13 cellular contexts compared by ENCODE assay signal in genomic region chr9:18472915-18473314, GRCh38. TPM values are rescaled to one million over a fixed set of nuclear protein-coding genes. Genes with fewer than 3 reads are reported as not detected.
DNase-seq lines count a peak whose midpoint lies in the region; ATAC-seq and TF ChIP-seq lines count a peak whose summit lies in the region.
"Had no signal": no experiment of that assay in that cellular context is flagged by ENCODE, and none has a peak within 500 bp of the region (broad histone marks: within the 10 kb centered on the region; RNA-seq: fewer than 3 reads in every experiment).

No MANE protein-coding gene starts in this region.

- H3K27ac Mint-ChIP-seq in WTC11 (0 out of 2 replicates have a peak overlapping the region, but pooled peaks have one; percentile 18), T-helper 17 cell (no peak overlapping the region)
- H3K27ac Mint-ChIP-seq: CD4-positive, alpha-beta T cell; progenitor cell of endocrine pancreas had no signal

- H3K4me3 Mint-ChIP-seq in WTC11: peak overlapping the region; percentile 60
- H3K4me3 Mint-ChIP-seq in T-helper 17 cell: no peak overlapping the region
- H3K4me3 Mint-ChIP-seq: CD4-positive, alpha-beta T cell had no signal

- H3K4me1 Mint-ChIP-seq in WTC11 (peaks cover 50% of the 10 kb centered on the region), T-helper 17 cell (no peaks in the 10 kb centered on the region)

- H3K9me3 Mint-ChIP-seq in WTC11: peaks cover 15% of the 10 kb centered on the region
- H3K9me3 Mint-ChIP-seq: CD4-positive, alpha-beta T cell had no signal

- no peaks in the 10 kb centered on the region for H3K9me3 ChIP-seq in T-helper 17 cell (ENCODE audit: control insufficient read depth, low read length, poor library complexity, severe bottlenecking)
- H3K9me3 ChIP-seq: lower lobe of right lung had no signal

- ATAC-seq in WTC11 (no peak), left cardiac atrium (peak; percentile 56 to 71), T-helper 17 cell (no peak)
- ATAC-seq: lower lobe of right lung had no signal

- no peak for TF ChIP-seq CTCF in HFF-Myc (IDR thresholded peaks at IDR 0.05; ENCODE audit: low read depth, low read length, missing control alignments)
- TF ChIP-seq CTCF in WTC11 (IDR thresholded peaks at IDR 0.05): no peak

- CTCF ChIA-PET in WTC11 (lab: Charles Lee): interaction anchor here (1.6 kb wide), 1 partner anchor 30 kb away, joined by 8 read pairs; no protein-coding TSS in a partner anchor

- H3K36me3 Mint-ChIP-seq in WTC11 (peaks cover 8% of the 10 kb centered on the region), T-helper 17 cell (ENCODE audit: low read depth) (no peaks in the 10 kb centered on the region)

- DNase-seq in HFF-Myc (ENCODE audit: extremely low read depth, low read depth) (no peak), WTC11 (ENCODE audit: low spot score) (no peak), left cardiac atrium (peak; percentile 42), retina (peak; percentile 35), GDM1 (lab: John Stamatoyannopoulos, UW) (no peak), T-helper 17 cell (no peak)
- DNase-seq in activated CD4-positive, alpha-beta T cell treated with anti-CD3 and anti-CD28 coated beads, Interleukin-2, amount 50 U/mL, for 1 hour: no peak
- no peak for DNase-seq in activated effector memory CD4-positive, alpha-beta T cell treated with anti-CD3 and anti-CD28 coated beads, Interleukin-2, amount 50 U/mL, for 16 hours
- DNase-seq: CD4-positive, alpha-beta T cell; central memory CD4-positive, alpha-beta T cell; lower lobe of right lung; NCI-H1417 had no signal

- POLR2A ChIA-PET in WTC11 (lab: Charles Lee): no interaction called here

- H3K27me3 Mint-ChIP-seq in WTC11 (ENCODE audit: low read depth) (no peaks in the 10 kb centered on the region), T-helper 17 cell (peaks cover 22% of the 10 kb centered on the region)

- H3K4me3 ChIP-seq in HFF-Myc (replicated peaks; ENCODE audit: low read depth, low read length): peak overlapping the region; percentile 58

- intact Hi-C loops in left cardiac atrium (cut with DNase I): no loop called here

TF ChIP-seq in WTC11, 78 proteins besides CTCF, POLR2A, EP300 and RAD21:
- no peak for TF ChIP-seq ZNF138 (CRISPR knock-in tag; conservative IDR thresholded peaks at IDR 0.05)
- TF ChIP-seq TCF7 (CRISPR knock-in tag; IDR thresholded peaks at IDR 0.05; ENCODE audit: low read depth): no peak
- no peak for TF ChIP-seq ZNF512 (CRISPR knock-in tag; IDR thresholded peaks at IDR 0.05; ENCODE audit: borderline replicate concordance)
- no peak for TF ChIP-seq NR3C1 (CRISPR knock-in tag; conservative IDR thresholded peaks at IDR 0.05; ENCODE audit: low read depth)
- TF ChIP-seq, protein P1, sequence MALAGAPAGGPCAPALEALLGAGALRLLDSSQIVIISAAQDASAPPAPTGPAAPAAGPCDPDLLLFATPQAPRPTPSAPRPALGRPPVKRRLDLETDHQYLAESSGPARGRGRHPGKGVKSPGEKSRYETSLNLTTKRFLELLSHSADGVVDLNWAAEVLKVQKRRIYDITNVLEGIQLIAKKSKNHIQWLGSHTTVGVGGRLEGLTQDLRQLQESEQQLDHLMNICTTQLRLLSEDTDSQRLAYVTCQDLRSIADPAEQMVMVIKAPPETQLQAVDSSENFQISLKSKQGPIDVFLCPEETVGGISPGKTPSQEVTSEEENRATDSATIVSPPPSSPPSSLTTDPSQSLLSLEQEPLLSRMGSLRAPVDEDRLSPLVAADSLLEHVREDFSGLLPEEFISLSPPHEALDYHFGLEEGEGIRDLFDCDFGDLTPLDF (CRISPR knock-in tag; IDR thresholded peaks at IDR 0.05): no peak
- no peak for TF ChIP-seq TP53 (CRISPR knock-in tag; IDR thresholded peaks at IDR 0.05)
- no peak for TF ChIP-seq FOXP1 (CRISPR knock-in tag; IDR thresholded peaks at IDR 0.05; ENCODE audit: borderline replicate concordance)
- no peak for TF ChIP-seq GABPB1 (CRISPR knock-in tag; IDR thresholded peaks at IDR 0.05)
- no peak for TF ChIP-seq SOX15 (CRISPR knock-in tag; IDR thresholded peaks at IDR 0.05)
- TF ChIP-seq, protein P2, sequence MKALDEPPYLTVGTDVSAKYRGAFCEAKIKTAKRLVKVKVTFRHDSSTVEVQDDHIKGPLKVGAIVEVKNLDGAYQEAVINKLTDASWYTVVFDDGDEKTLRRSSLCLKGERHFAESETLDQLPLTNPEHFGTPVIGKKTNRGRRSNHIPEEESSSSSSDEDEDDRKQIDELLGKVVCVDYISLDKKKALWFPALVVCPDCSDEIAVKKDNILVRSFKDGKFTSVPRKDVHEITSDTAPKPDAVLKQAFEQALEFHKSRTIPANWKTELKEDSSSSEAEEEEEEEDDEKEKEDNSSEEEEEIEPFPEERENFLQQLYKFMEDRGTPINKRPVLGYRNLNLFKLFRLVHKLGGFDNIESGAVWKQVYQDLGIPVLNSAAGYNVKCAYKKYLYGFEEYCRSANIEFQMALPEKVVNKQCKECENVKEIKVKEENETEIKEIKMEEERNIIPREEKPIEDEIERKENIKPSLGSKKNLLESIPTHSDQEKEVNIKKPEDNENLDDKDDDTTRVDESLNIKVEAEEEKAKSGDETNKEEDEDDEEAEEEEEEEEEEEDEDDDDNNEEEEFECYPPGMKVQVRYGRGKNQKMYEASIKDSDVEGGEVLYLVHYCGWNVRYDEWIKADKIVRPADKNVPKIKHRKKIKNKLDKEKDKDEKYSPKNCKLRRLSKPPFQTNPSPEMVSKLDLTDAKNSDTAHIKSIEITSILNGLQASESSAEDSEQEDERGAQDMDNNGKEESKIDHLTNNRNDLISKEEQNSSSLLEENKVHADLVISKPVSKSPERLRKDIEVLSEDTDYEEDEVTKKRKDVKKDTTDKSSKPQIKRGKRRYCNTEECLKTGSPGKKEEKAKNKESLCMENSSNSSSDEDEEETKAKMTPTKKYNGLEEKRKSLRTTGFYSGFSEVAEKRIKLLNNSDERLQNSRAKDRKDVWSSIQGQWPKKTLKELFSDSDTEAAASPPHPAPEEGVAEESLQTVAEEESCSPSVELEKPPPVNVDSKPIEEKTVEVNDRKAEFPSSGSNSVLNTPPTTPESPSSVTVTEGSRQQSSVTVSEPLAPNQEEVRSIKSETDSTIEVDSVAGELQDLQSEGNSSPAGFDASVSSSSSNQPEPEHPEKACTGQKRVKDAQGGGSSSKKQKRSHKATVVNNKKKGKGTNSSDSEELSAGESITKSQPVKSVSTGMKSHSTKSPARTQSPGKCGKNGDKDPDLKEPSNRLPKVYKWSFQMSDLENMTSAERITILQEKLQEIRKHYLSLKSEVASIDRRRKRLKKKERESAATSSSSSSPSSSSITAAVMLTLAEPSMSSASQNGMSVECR (CRISPR knock-in tag; IDR thresholded peaks at IDR 0.05; ENCODE audit: borderline replicate concordance): no peak
- TF ChIP-seq GRHL2 (CRISPR knock-in tag; IDR thresholded peaks at IDR 0.05; ENCODE audit: insufficient replicate concordance, severe bottlenecking): no peak
- TF ChIP-seq CREB1 (CRISPR knock-in tag; IDR thresholded peaks at IDR 0.05): no peak
- TF ChIP-seq NR1H2 (CRISPR knock-in tag; IDR thresholded peaks at IDR 0.05): no peak
- TF ChIP-seq ZBTB21 (CRISPR knock-in tag; IDR thresholded peaks at IDR 0.05; ENCODE audit: borderline replicate concordance): no peak
- TF ChIP-seq, protein P3, sequence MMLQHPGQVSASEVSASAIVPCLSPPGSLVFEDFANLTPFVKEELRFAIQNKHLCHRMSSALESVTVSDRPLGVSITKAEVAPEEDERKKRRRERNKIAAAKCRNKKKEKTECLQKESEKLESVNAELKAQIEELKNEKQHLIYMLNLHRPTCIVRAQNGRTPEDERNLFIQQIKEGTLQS (CRISPR knock-in tag; conservative IDR thresholded peaks at IDR 0.05): no peak

RNA-seq across cellular contexts. Expression of gene ADAMTSL1, which starts 1.0 kb away (rescaled TPM):
- 0.94 to 1.3 TPM (median 1.2 TPM) in 3 replicates for total RNA-seq in WTC11 (2021)
- total RNA-seq in left cardiac atrium: 1 to 10 TPM; 2.5 to 3.8 TPM
- not detected for total RNA-seq in T-helper 17 cell
- total RNA-seq: CD4-positive, alpha-beta T cell had no signal

Comparison
In these comparisons a context has a peak if more than half of its experiments do, and no peak if none do; other contexts are left out.
1. DNase-seq: peak in left cardiac atrium (single experiment) and retina (single experiment); none in HFF-Myc (single experiment), WTC11 (single experiment), activated CD4-positive, alpha-beta T cell treated with anti-CD3 and anti-CD28 coated beads, Interleukin-2, amount 50 U/mL, for 1 hour (single experiment), GDM1 (single experiment), T-helper 17 cell (0 of 3) and activated effector memory CD4-positive, alpha-beta T cell treated with anti-CD3 and anti-CD28 coated beads, Interleukin-2, amount 50 U/mL, for 16 hours (single experiment).
2. ATAC-seq: peak in left cardiac atrium (2 of 2); none in WTC11 (single experiment) and T-helper 17 cell (single experiment).